21 cellular contexts compared by ENCODE assay signal in genomic region chr10:63352976-63353375, GRCh38.
A peak's percentile ranks its signal among the peaks of the same experiment; 100 is the strongest.
DNase-seq lines count a peak whose midpoint lies in the region; ATAC-seq, FAIRE-seq and TF ChIP-seq lines count a peak whose summit lies in the region.
"Had no signal": no experiment of that assay in that cellular context is flagged by ENCODE, and none has a peak within 500 bp of the region (broad histone marks: within the 10 kb centered on the region; RNA-seq: fewer than 3 reads in every experiment).

No MANE protein-coding gene starts in this region.

- peak overlapping the region; percentile 80 for H3K27ac Mint-ChIP-seq in activated T-cell treated with anti-CD3 and anti-CD28 coated beads, Interleukin-2, amount 50 U/mL, for 72 hours
- no peak overlapping the region for H3K27ac Mint-ChIP-seq in activated T-helper 17 cell treated with anti-CD3 and anti-CD28 coated beads, Interleukin-2, amount 50 U/mL, for 72 hours
- H3K27ac Mint-ChIP-seq: GM23338, HFFc6 had no signal

- no peak for DNase-seq in activated T-cell treated with anti-CD3 and anti-CD28 coated beads, Interleukin-2, amount 50 U/mL, for 72 hours
- DNase-seq in activated T-cell treated with anti-CD3 and anti-CD28 coated beads for 4 hours, result no peak
- DNase-seq in H54 (ENCODE audit: insufficient read length, low spot score), result no peak
- no peak for DNase-seq in mucosa of descending colon
- DNase-seq: 8988T; ACHN; C1 segment of cervical spinal cord; Calu3; CD4-positive, alpha-beta memory T cell; COR-L47; DMS53; DMS79 treated with DMSO at 0.1 percent for 48 hours; GF-D8; HFFc6 had no signal

- H3K36me3 ChIP-seq in mucosa of descending colon (ENCODE audit: low read depth), result no peaks in the 10 kb centered on the region
- H3K36me3 ChIP-seq: HAP-1 had no signal

- H3K4me1 ChIP-seq in mucosa of descending colon (ENCODE audit: low read depth), result no peaks in the 10 kb centered on the region

- no peak for ATAC-seq in activated T-cell treated with anti-CD3 and anti-CD28 coated beads, Interleukin-2, amount 50 U/mL, for 72 hours (replicated peaks in 1 of 2)
- ATAC-seq in activated T-helper 17 cell treated with anti-CD3 and anti-CD28 coated beads, Interleukin-2, amount 50 U/mL, for 72 hours (replicated peaks), result peak; percentile 56
- ATAC-seq in HG02970 (IDR thresholded peaks at IDR 0.05; ENCODE audit: low FRiP score, unreplicated experiment) (no peak), mucosa of descending colon (no peak)
- ATAC-seq: A549, GM23338 had no signal

- H3K4me3 Mint-ChIP-seq in activated T-cell treated with anti-CD3 and anti-CD28 coated beads, Interleukin-2, amount 50 U/mL, for 72 hours, result peak overlapping the region in 1 of 2 donors; percentile 56
- no peak overlapping the region for H3K4me3 Mint-ChIP-seq in activated T-helper 17 cell treated with anti-CD3 and anti-CD28 coated beads, Interleukin-2, amount 50 U/mL, for 72 hours
- H3K4me3 Mint-ChIP-seq: CD4-positive, alpha-beta memory T cell; GM23338; HFFc6 had no signal

- no peaks in the 10 kb centered on the region for H3K9me3 Mint-ChIP-seq in activated T-cell treated with anti-CD3 and anti-CD28 coated beads, Interleukin-2, amount 50 U/mL, for 72 hours
- H3K9me3 Mint-ChIP-seq in activated T-helper 17 cell treated with anti-CD3 and anti-CD28 coated beads, Interleukin-2, amount 50 U/mL, for 72 hours, result no peaks in the 10 kb centered on the region
- H3K9me3 Mint-ChIP-seq: CD4-positive, alpha-beta memory T cell; GM23338; HFFc6 had no signal

- H3K4me3 ChIP-seq in mucosa of descending colon, result no peak overlapping the region
- H3K4me3 ChIP-seq: A549, GM23338, HAP-1 had no signal

- intact Hi-C loops in mucosa of descending colon (cut with DNase I, micrococcal nuclease), result no loop called here

- TF ChIP-seq CTCF in mucosa of descending colon (IDR thresholded peaks at IDR 0.05), result no peak

- peak; percentile 15 for FAIRE-seq in H54 (lab: Jason Lieb, UNC)
- FAIRE-seq: A549, GM12891, GM18507 had no signal

- TF ChIP-seq POLR2A in H54 (IDR thresholded peaks at IDR 0.05; ENCODE audit: low read depth, low read length), result no peak

- H3K4me1 Mint-ChIP-seq in activated T-cell treated with anti-CD3 and anti-CD28 coated beads, Interleukin-2, amount 50 U/mL, for 72 hours (ENCODE audit: low read depth), result peaks cover 47% of the 10 kb centered on the region
- H3K4me1 Mint-ChIP-seq in activated T-helper 17 cell treated with anti-CD3 and anti-CD28 coated beads, Interleukin-2, amount 50 U/mL, for 72 hours, result peaks cover 20% of the 10 kb centered on the region
- H3K4me1 Mint-ChIP-seq: GM23338 had no signal

- no peaks in the 10 kb centered on the region for H3K36me3 Mint-ChIP-seq in activated T-cell treated with anti-CD3 and anti-CD28 coated beads, Interleukin-2, amount 50 U/mL, for 72 hours (ENCODE audit: insufficient read depth in 2 of 2)
- no peaks in the 10 kb centered on the region for H3K36me3 Mint-ChIP-seq in activated T-helper 17 cell treated with anti-CD3 and anti-CD28 coated beads, Interleukin-2, amount 50 U/mL, for 72 hours (ENCODE audit: low read depth)

- no peaks in the 10 kb centered on the region for H3K9me3 ChIP-seq in mucosa of descending colon
- H3K9me3 ChIP-seq: A549, HAP-1 had no signal

- H3K27me3 Mint-ChIP-seq in activated T-cell treated with anti-CD3 and anti-CD28 coated beads, Interleukin-2, amount 50 U/mL, for 72 hours (ENCODE audit: low read depth), result no peaks in the 10 kb centered on the region
- no peaks in the 10 kb centered on the region for H3K27me3 Mint-ChIP-seq in activated T-helper 17 cell treated with anti-CD3 and anti-CD28 coated beads, Interleukin-2, amount 50 U/mL, for 72 hours
- H3K27me3 Mint-ChIP-seq: CD4-positive, alpha-beta memory T cell had no signal
